In genomic region chr3:44988073-44988472, GRCh38 we compare ENCODE assay signal across 1 cellular context.
TF ChIP-seq lines count a peak whose summit lies in the region.

No MANE protein-coding gene starts in this region.

TF ChIP-seq in HepG2, 621 proteins besides CTCF, POLR2A, EP300 and RAD21:
- TF ChIP-seq ADNP (CRISPR knock-in tag; IDR thresholded peaks at IDR 0.05) (no peak), PAF1 (CRISPR knock-in tag; IDR thresholded peaks at IDR 0.05) (no peak), NCOR1 (IDR thresholded peaks at IDR 0.05; ENCODE audit: borderline replicate concordance, low read length) (no peak), MTERF4 (CRISPR knock-in tag; IDR thresholded peaks at IDR 0.05) (no peak), ZNF282 (IDR thresholded peaks at IDR 0.05; ENCODE audit: partially characterized antibody) (no peak), CBFB (CRISPR knock-in tag; IDR thresholded peaks at IDR 0.05) (no peak), ZNF543 (CRISPR knock-in tag; IDR thresholded peaks at IDR 0.05) (no peak), XBP1 (CRISPR knock-in tag; IDR thresholded peaks at IDR 0.05) (no peak)
